19 cellular contexts compared by ENCODE assay signal in genomic region chr6:136180729-136181128, GRCh38.
DNase-seq lines count a peak whose midpoint lies in the region; ATAC-seq and TF ChIP-seq lines count a peak whose summit lies in the region.
"Had no signal": no experiment of that assay in that cellular context is flagged by ENCODE, and none has a peak within 500 bp of the region (broad histone marks: within the 10 kb centered on the region; RNA-seq: fewer than 3 reads in every experiment).

No MANE protein-coding gene starts in this region.

- intact Hi-C loops in left lung (cut with DNase I) = no loop called here

- H3K4me3 ChIP-seq in fibroblast of the aortic adventitia (ENCODE audit: low read depth, low read length) = no peak overlapping the region
- H3K4me3 ChIP-seq in left lung = no peak overlapping the region
- H3K4me3 ChIP-seq in tibial nerve = no peak overlapping the region
- H3K4me3 ChIP-seq: GM23248, K562, Peyer's patch had no signal

- H3K27me3 ChIP-seq in left lung (no peaks in the 10 kb centered on the region), tibial nerve (no peaks in the 10 kb centered on the region)
- H3K27me3 ChIP-seq: Peyer's patch had no signal

- DNase-seq in DMS153 (lab: John Stamatoyannopoulos, UW) (peak; percentile 17), DMS153 treated with DMSO at 0.1 percent for 48 hours (lab: John Stamatoyannopoulos, UW; ENCODE audit: unreplicated experiment) (no peak), GM04504 (ENCODE audit: low read depth) (peak; percentile 6), fibroblast of the aortic adventitia (ENCODE audit: low read depth) (peak; percentile 25), left lung (no peak), tibial nerve (ENCODE audit: low spot score in 2 of 2) (no peak), superior temporal gyrus (ENCODE audit: extremely low spot score) (no peak), putamen (ENCODE audit: low spot score) (no peak)
- DNase-seq: GM23248; HCEC 1CT; NCI-H1092 treated with DMSO at 0.1 percent for 48 hours; NCI-H146; NCI-H2081; NCI-H510A; NCI-H748 treated with DMSO at 0.1 percent for 48 hours; NK-92 treated with Interleukin-12 subunit alpha and Interleukin-12 subunit beta, amount 100 ng/mL, for 24 hours; Peyer's patch had no signal

- H3K9me3 ChIP-seq in left lung (no peaks in the 10 kb centered on the region), tibial nerve (no peaks in the 10 kb centered on the region)
- H3K9me3 ChIP-seq: Peyer's patch had no signal

- TF ChIP-seq EP300 in tibial nerve (IDR thresholded peaks at IDR 0.05) = no peak

- H3K4me1 ChIP-seq in left lung (peaks cover 0 to 8% of the 10 kb centered on the region in 2 donors), tibial nerve (peaks cover 0 to 19% (median 3%) of the 10 kb centered on the region in 4 donors)
- H3K4me1 ChIP-seq: Peyer's patch had no signal

- TF ChIP-seq POLR2A in tibial nerve (IDR thresholded peaks at IDR 0.05) = no peak

- no peaks in the 10 kb centered on the region for H3K36me3 ChIP-seq in left lung
- H3K36me3 ChIP-seq in tibial nerve = peaks cover 0 to 4% (median 0%) of the 10 kb centered on the region in 3 donors
- H3K36me3 ChIP-seq: Peyer's patch had no signal

- H3K27ac ChIP-seq in left lung = no peak overlapping the region
- no peak overlapping the region for H3K27ac ChIP-seq in tibial nerve
- H3K27ac ChIP-seq: 22Rv1, GM23248, Peyer's patch had no signal

- WGBS in tibial nerve, 2 donors = 29 to 58% methylated on average over 1 of the region's 1 CpG

- ATAC-seq in left lung = peak; percentile 35
- ATAC-seq: K562 had no signal

- no peak for TF ChIP-seq CTCF in fibroblast of the aortic adventitia (IDR thresholded peaks at IDR 0.05; ENCODE audit: insufficient read depth, low read length)
- TF ChIP-seq CTCF in left lung (IDR thresholded peaks at IDR 0.05) = no peak
- TF ChIP-seq CTCF in tibial nerve (IDR thresholded peaks at IDR 0.05) = no peak

Comparison
In these comparisons a context has a peak if more than half of its experiments do, and no peak if none do; other contexts are left out.
1. DNase-seq: peak in DMS153 (single experiment), GM04504 (single experiment) and fibroblast of the aortic adventitia (single experiment); none in DMS153 treated with DMSO at 0.1 percent for 48 hours (single experiment), left lung (0 of 2), tibial nerve (0 of 2), superior temporal gyrus (single experiment) and putamen (single experiment).